Comparison of ENCODE assay signal across 8 cellular contexts in genomic region chr14:24734917-24735500, GRCh38.
DNase-seq lines count a peak whose midpoint lies in the region; ATAC-seq and TF ChIP-seq lines count a peak whose summit lies in the region.

No MANE protein-coding gene starts in this region.

- no peak overlapping the region for H3K27ac ChIP-seq in breast epithelium

- peak; percentile 46 for ATAC-seq in stimulated activated naive CD8-positive, alpha-beta T cell treated with anti-CD3 and anti-CD28 coated beads, Interleukin-15, amount 100 ng/mL, for 72 hours
- ATAC-seq in HG02759 (IDR thresholded peaks at IDR 0.05; ENCODE audit: unreplicated experiment) (no peak), GM19455 (IDR thresholded peaks at IDR 0.05; ENCODE audit: unreplicated experiment) (no peak)

- DNase-seq in Daoy (ENCODE audit: low read depth) (peak; percentile 31), HuH-7 (ENCODE audit: low spot score) (peak; percentile 20), NCI-H82 treated with DMSO at 0.1 percent for 48 hours (lab: John Stamatoyannopoulos, UW; ENCODE audit: unreplicated experiment) (peak; percentile 27), breast epithelium (ENCODE audit: low spot score in 2 of 2) (no peak), kidney epithelial cell (ENCODE audit: low read depth) (peak; percentile 19)
- DNase-seq in stimulated activated naive CD8-positive, alpha-beta T cell treated with anti-CD3 and anti-CD28 coated beads, Interleukin-15, amount 100 ng/mL, for 72 hours, result peak; percentile 15 to 18

- intact Hi-C loops in breast epithelium (cut with DNase I; ENCODE audit: low total_unique reads), result no loop called here

- no peaks in the 10 kb centered on the region for H3K4me1 Mint-ChIP-seq in stimulated activated naive CD8-positive, alpha-beta T cell treated with anti-CD3 and anti-CD28 coated beads, Interleukin-15, amount 100 ng/mL, for 72 hours

- H3K27me3 Mint-ChIP-seq in stimulated activated naive CD8-positive, alpha-beta T cell treated with anti-CD3 and anti-CD28 coated beads, Interleukin-15, amount 100 ng/mL, for 72 hours, result peaks cover 12% of the 10 kb centered on the region

- no peaks in the 10 kb centered on the region for H3K4me1 ChIP-seq in breast epithelium

- H3K4me3 Mint-ChIP-seq in stimulated activated naive CD8-positive, alpha-beta T cell treated with anti-CD3 and anti-CD28 coated beads, Interleukin-15, amount 100 ng/mL, for 72 hours, result no peak overlapping the region

- H3K4me3 ChIP-seq in breast epithelium (no peak overlapping the region), kidney epithelial cell (ENCODE audit: low read depth, low read length) (no peak overlapping the region)

- peak; percentile 51 to 66 (median 51) for TF ChIP-seq CTCF in breast epithelium (IDR thresholded peaks at IDR 0.05)
- TF ChIP-seq CTCF in kidney epithelial cell (IDR thresholded peaks at IDR 0.05; ENCODE audit: insufficient read depth, low read length, poor library complexity, severe bottlenecking), result peak; percentile 58

- H3K36me3 ChIP-seq in breast epithelium (no peaks in the 10 kb centered on the region), kidney epithelial cell (ENCODE audit: control insufficient read depth, insufficient read depth, low read length) (no peaks in the 10 kb centered on the region)

- no peak overlapping the region for H3K27ac Mint-ChIP-seq in stimulated activated naive CD8-positive, alpha-beta T cell treated with anti-CD3 and anti-CD28 coated beads, Interleukin-15, amount 100 ng/mL, for 72 hours

- no peak for TF ChIP-seq POLR2A in breast epithelium (IDR thresholded peaks at IDR 0.05)

- H3K27me3 ChIP-seq in breast epithelium (no peaks in the 10 kb centered on the region), kidney epithelial cell (ENCODE audit: control insufficient read depth, insufficient read depth, low read length) (no peaks in the 10 kb centered on the region)

- H3K9me3 Mint-ChIP-seq in stimulated activated naive CD8-positive, alpha-beta T cell treated with anti-CD3 and anti-CD28 coated beads, Interleukin-15, amount 100 ng/mL, for 72 hours, result no peaks in the 10 kb centered on the region

- no peaks in the 10 kb centered on the region for H3K9me3 ChIP-seq in breast epithelium

Comparison
In these comparisons a context has a peak if more than half of its experiments do, and no peak if none do; other contexts are left out.
1. DNase-seq: peak in Daoy (single experiment), HuH-7 (single experiment), NCI-H82 treated with DMSO at 0.1 percent for 48 hours (single experiment), kidney epithelial cell (single experiment) and stimulated activated naive CD8-positive, alpha-beta T cell treated with anti-CD3 and anti-CD28 coated beads, Interleukin-15, amount 100 ng/mL, for 72 hours (2 of 2); none in breast epithelium (0 of 2).